Comparison of ENCODE assay signal across 18 cellular contexts in genomic region chr9:549425-549997, GRCh38.
"Had no signal": no experiment of that assay in that cellular context is flagged by ENCODE, and none has a peak within 500 bp of the region (broad histone marks: within the 10 kb centered on the region; RNA-seq: fewer than 3 reads in every experiment).

No MANE protein-coding gene starts in this region.

- DNase-seq: activated gamma-delta T cell treated with Interleukin-2 at 50 U/mL for 16 hours; activated T-cell treated with anti-CD3 and anti-CD28 coated beads, Interleukin-2, amount 50 U/mL, for 1 hour; brain microvascular endothelial cell; central memory CD4-positive, alpha-beta T cell; dermis blood vessel endothelial cell; effector CD8-positive, alpha-beta T cell; foreskin melanocyte; kidney glomerular epithelial cell; naive thymus-derived CD8-positive, alpha-beta T cell; psoas muscle; right lobe of liver; stimulated activated CD4-positive, alpha-beta T cell treated with anti-CD3 and anti-CD28 coated beads, Interleukin-2, amount 100 ng/mL, for 24 hours; T-helper 9 cell; uterus had no signal

- H3K27me3 Mint-ChIP-seq: stimulated activated memory B cell treated with anti-CD40 and anti-IgM and Interleukin-4, amounts not matched to agents 10 μg/mL and 1 μg/mL and 100 μg/mL, for 72 hours had no signal

- H3K27ac Mint-ChIP-seq: memory B cell; naive thymus-derived CD8-positive, alpha-beta T cell; stimulated activated memory B cell treated with anti-CD40 and anti-IgM and Interleukin-4, amounts not matched to agents 10 μg/mL and 1 μg/mL and 100 μg/mL, for 72 hours had no signal

- H3K9me3 Mint-ChIP-seq: activated naive CD4-positive, alpha-beta T cell treated with anti-CD3 and anti-CD28 coated beads, Interleukin-2, amount 50 U/mL, for 72 hours; memory B cell; naive thymus-derived CD8-positive, alpha-beta T cell; stimulated activated memory B cell treated with anti-CD40 and anti-IgM and Interleukin-4, amounts not matched to agents 10 μg/mL and 1 μg/mL and 100 μg/mL, for 72 hours had no signal

- H3K36me3 Mint-ChIP-seq: activated naive CD4-positive, alpha-beta T cell treated with anti-CD3 and anti-CD28 coated beads, Interleukin-2, amount 50 U/mL, for 72 hours; naive thymus-derived CD8-positive, alpha-beta T cell; stimulated activated memory B cell treated with anti-CD40 and anti-IgM and Interleukin-4, amounts not matched to agents 10 μg/mL and 1 μg/mL and 100 μg/mL, for 72 hours had no signal

- ATAC-seq: activated naive CD4-positive, alpha-beta T cell treated with anti-CD3 and anti-CD28 coated beads, Interleukin-2, amount 50 U/mL, for 72 hours; esophagus mucosa; naive thymus-derived CD8-positive, alpha-beta T cell; psoas muscle; right lobe of liver; stimulated activated memory B cell treated with anti-CD40 and anti-IgM and Interleukin-4, amounts not matched to agents 10 μg/mL and 1 μg/mL and 100 μg/mL, for 72 hours had no signal

- H3K4me3 Mint-ChIP-seq: memory B cell; naive thymus-derived CD8-positive, alpha-beta T cell; stimulated activated memory B cell treated with anti-CD40 and anti-IgM and Interleukin-4, amounts not matched to agents 10 μg/mL and 1 μg/mL and 100 μg/mL, for 72 hours had no signal
